In the genomic region with DNA sequence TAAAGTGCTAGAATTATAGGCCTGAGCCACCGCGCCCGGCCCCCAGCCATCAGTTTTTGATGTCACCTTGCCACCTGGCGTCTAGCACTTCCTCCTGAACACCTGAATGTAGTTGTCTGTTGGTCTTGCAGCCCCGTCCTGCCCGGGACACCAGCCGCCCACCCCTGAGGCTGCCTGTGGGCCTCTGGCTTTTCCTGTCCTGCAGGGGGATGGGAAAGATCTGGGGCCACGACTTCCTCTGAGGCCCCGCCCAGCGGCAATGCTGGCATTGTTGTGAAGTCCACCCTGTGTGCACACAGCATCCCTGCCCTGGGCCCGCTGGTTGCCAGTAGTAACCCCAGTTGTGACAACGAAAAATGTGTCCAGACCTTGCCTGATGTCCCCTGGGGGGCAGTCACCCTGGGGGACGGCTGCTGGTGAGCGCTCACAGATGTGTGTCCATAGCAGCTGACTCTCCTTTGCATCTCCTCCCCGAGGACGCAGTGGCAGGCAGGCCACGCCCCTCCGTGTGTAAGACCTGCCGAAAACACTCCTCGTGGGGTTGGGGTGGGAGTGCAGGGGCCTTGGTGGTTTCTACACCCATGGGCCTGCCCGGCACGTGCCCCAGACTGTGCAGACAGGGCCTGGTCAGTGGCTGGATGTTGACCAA, we compare ENCODE assay signal across 16 cellular contexts. TPM values are rescaled to one million over a fixed set of nuclear protein-coding genes. Genes with fewer than 3 reads are reported as not detected.
DNase-seq lines count a peak whose midpoint lies in the region; ATAC-seq and TF ChIP-seq lines count a peak whose summit lies in the region.
"Had no signal": no experiment of that assay in that cellular context is flagged by ENCODE, and none has a peak within 500 bp of the region (broad histone marks: within the 10 kb centered on the region; RNA-seq: fewer than 3 reads in every experiment).

No MANE protein-coding gene starts in this region.

- peaks cover 6% of the 10 kb centered on the region for H3K4me1 ChIP-seq in BE2C
- peaks cover 16% of the 10 kb centered on the region for H3K4me1 ChIP-seq in lower lobe of right lung
- H3K4me1 ChIP-seq in mesendoderm (ENCODE audit: control insufficient read depth, low read depth, low read length) = no peaks in the 10 kb centered on the region

- H3K4ac ChIP-seq in mesendoderm (ENCODE audit: low read depth, low read length) = no peak overlapping the region

- H3K79me2 ChIP-seq in mesendoderm (ENCODE audit: control insufficient read depth, insufficient read depth, low read length) = no peaks in the 10 kb centered on the region

- DNase-seq in BE2C (peak; percentile 67), RWPE1 (ENCODE audit: low spot score) (no peak), lower lobe of right lung (peak; percentile 48), mesendoderm (no peak), pons (ENCODE audit: low spot score) (no peak)
- DNase-seq: activated naive CD4-positive, alpha-beta T cell treated with anti-CD3 and anti-CD28 coated beads, Interleukin-2, amount 10 ng/mL, durations not matched to agents 7 days and 5 days; body of pancreas; Calu3; GF-D8; natural killer cell; NCI-H2107; T-helper 1 cell had no signal

- intact Hi-C loops in lower lobe of right lung (cut with DNase I) = no loop called here

- H2BK15ac ChIP-seq in mesendoderm (replicated peaks; ENCODE audit: low read depth) = no peak overlapping the region

- H3K9me3 ChIP-seq in BE2C (no peaks in the 10 kb centered on the region), lower lobe of right lung (no peaks in the 10 kb centered on the region)
- H3K9me3 ChIP-seq: body of pancreas, thoracic aorta had no signal

- peak overlapping the region; percentile 38 for H3K27ac ChIP-seq in RWPE1
- H3K27ac ChIP-seq in lower lobe of right lung = no peak overlapping the region
- no peak overlapping the region for H3K27ac ChIP-seq in mesendoderm (ENCODE audit: low read depth, low read length)
- H3K27ac ChIP-seq: body of pancreas, thoracic aorta had no signal

- peaks cover 6% of the 10 kb centered on the region for H3K79me1 ChIP-seq in mesendoderm (ENCODE audit: low read length)

- H3K56ac ChIP-seq in mesendoderm (ENCODE audit: low read length) = no peak overlapping the region

- no peak overlapping the region for H3K18ac ChIP-seq in mesendoderm (ENCODE audit: low read length)

- H3K23ac ChIP-seq in mesendoderm (ENCODE audit: low read length) = no peak overlapping the region

- TF ChIP-seq CTCF in BE2C (IDR thresholded peaks at IDR 0.05; ENCODE audit: low read depth, low read length) (no peak), RWPE1 (conservative IDR thresholded peaks at IDR 0.05; ENCODE audit: low read depth) (no peak), lower lobe of right lung (IDR thresholded peaks at IDR 0.05) (no peak)

- H2BK5ac ChIP-seq in mesendoderm (ENCODE audit: low read length) = no peak overlapping the region

- H3K27me3 ChIP-seq in BE2C = no peaks in the 10 kb centered on the region
- H3K27me3 ChIP-seq in lower lobe of right lung (ENCODE audit: low read depth) = no peaks in the 10 kb centered on the region
- no peaks in the 10 kb centered on the region for H3K27me3 ChIP-seq in mesendoderm (ENCODE audit: insufficient read depth, low read length, poor library complexity)
- H3K27me3 ChIP-seq: body of pancreas had no signal

- H3K36me3 ChIP-seq in BE2C = peaks cover 59% of the 10 kb centered on the region
- H3K36me3 ChIP-seq in lower lobe of right lung = peaks cover 86% of the 10 kb centered on the region
- peaks cover 2% of the 10 kb centered on the region for H3K36me3 ChIP-seq in mesendoderm (ENCODE audit: control insufficient read depth, insufficient read depth, low read length)

- H3K9ac ChIP-seq in mesendoderm (ENCODE audit: low read length) = no peak overlapping the region

- ATAC-seq in lower lobe of right lung = no peak
- ATAC-seq in GM19452 (IDR thresholded peaks at IDR 0.05; ENCODE audit: unreplicated experiment) = no peak
- ATAC-seq: body of pancreas had no signal

- H3K4me2 ChIP-seq in mesendoderm (ENCODE audit: low read length) = no peak overlapping the region

- no peak overlapping the region for H4K5ac ChIP-seq in mesendoderm (ENCODE audit: low read length)

- POLR2A ChIA-PET in RWPE1 (lab: Yijun Ruan, JAX; ENCODE audit: low non-redundant PET) = no interaction called here

- no peak overlapping the region for H2AK5ac ChIP-seq in mesendoderm (ENCODE audit: low read length)

- no CpG with 5 or more reads among the region's 22 CpGs for WGBS in mesendoderm (ENCODE audit: extremely low coverage, insufficient coverage, low lambda C conversion rate)

- no peak overlapping the region for H4K8ac ChIP-seq in mesendoderm (ENCODE audit: low read depth, low read length)

- H3K4me3 ChIP-seq in BE2C (ENCODE audit: low read depth, low read length) = no peak overlapping the region
- H3K4me3 ChIP-seq in lower lobe of right lung = no peak overlapping the region
- H3K4me3 ChIP-seq in mesendoderm (ENCODE audit: low read length) = no peak overlapping the region
- H3K4me3 ChIP-seq: body of pancreas, thoracic aorta had no signal

- H2BK120ac ChIP-seq in mesendoderm (ENCODE audit: low read depth, low read length) = no peak overlapping the region

- CTCF ChIA-PET in RWPE1 (lab: Yijun Ruan, JAX) = no interaction called here

RNA-seq across cellular contexts. Expression of a gene that starts 6.7 kb away (rescaled TPM):
- polyA plus RNA-seq in BE2C (2012; ENCODE audit: insufficient read depth, insufficient read length, low read depth) = 55.3 TPM
- 18.7 TPM for total RNA-seq in lower lobe of right lung
- polyA plus RNA-seq in mesendoderm (2013, experiment 1 of 2) = 8.4 TPM
- polyA plus RNA-seq in mesendoderm (2013, experiment 2 of 2) = 8.9 TPM

RNA-seq across cellular contexts. Expression of a gene that starts 21.8 kb away (rescaled TPM):
- 126 TPM for polyA plus RNA-seq in BE2C (2012; ENCODE audit: insufficient read depth, insufficient read length, low read depth)
- total RNA-seq in lower lobe of right lung = 43.7 TPM
- 34.7 TPM for polyA plus RNA-seq in mesendoderm (2013, experiment 1 of 2)
- polyA plus RNA-seq in mesendoderm (2013, experiment 2 of 2) = 35.7 TPM

RNA-seq across cellular contexts. Expression of a gene that starts 37.0 kb away (rescaled TPM):
- polyA plus RNA-seq in BE2C (2012; ENCODE audit: insufficient read depth, insufficient read length, low read depth) = 0.14 TPM
- total RNA-seq in lower lobe of right lung = 2.5 TPM
- 1.1 TPM for polyA plus RNA-seq in mesendoderm (2013, experiment 1 of 2)
- 1.1 TPM for polyA plus RNA-seq in mesendoderm (2013, experiment 2 of 2)
- total RNA-seq: renal cortical epithelial cell, RPMI7951 had no signal

RNA-seq across cellular contexts. Expression of a gene that starts 37.3 kb away (rescaled TPM):
- 80.6 TPM for polyA plus RNA-seq in BE2C (2012; ENCODE audit: insufficient read depth, insufficient read length, low read depth)
- total RNA-seq in lower lobe of right lung = 48.5 TPM
- 8.0 TPM for polyA plus RNA-seq in mesendoderm (2013, experiment 1 of 2)
- 7.6 TPM for polyA plus RNA-seq in mesendoderm (2013, experiment 2 of 2)

RNA-seq across cellular contexts. Expression of a gene that starts 43.6 kb away (rescaled TPM):
- polyA plus RNA-seq in BE2C (2012; ENCODE audit: insufficient read depth, insufficient read length, low read depth) = 151 TPM
- total RNA-seq in lower lobe of right lung = 47.9 TPM
- polyA plus RNA-seq in mesendoderm (2013, experiment 1 of 2) = 8.9 TPM
- 8.2 TPM for polyA plus RNA-seq in mesendoderm (2013, experiment 2 of 2)

Comparison
In these comparisons a context has a peak if more than half of its experiments do, and no peak if none do; other contexts are left out.
1. DNase-seq: peak in BE2C (single experiment) and lower lobe of right lung (single experiment); none in RWPE1 (single experiment), mesendoderm (single experiment) and pons (single experiment).